ENCODE assay signal across 15 cellular contexts in genomic region chr13:99740261-99740979, GRCh38.
DNase-seq lines count a peak whose midpoint lies in the region; FAIRE-seq and TF ChIP-seq lines count a peak whose summit lies in the region.
"Had no signal": no experiment of that assay in that cellular context is flagged by ENCODE, and none has a peak within 500 bp of the region (broad histone marks: within the 10 kb centered on the region; RNA-seq: fewer than 3 reads in every experiment).

No MANE protein-coding gene starts in this region.

- POLR2A ChIA-PET in activated CD4-positive, alpha-beta T cell treated with anti-CD3 and anti-CD28 coated beads, Interleukin-2, amount 10 ng/mL, durations not matched to agents 7 days and 5 days (lab: Charles Lee) = no interaction called here

- H3K9me3 Mint-ChIP-seq in activated CD4-positive, alpha-beta T cell treated with anti-CD3 and anti-CD28 coated beads, Interleukin-2, amount 10 ng/mL, durations not matched to agents 7 days and 5 days = no peaks in the 10 kb centered on the region
- H3K9me3 Mint-ChIP-seq: CD4-positive, alpha-beta T cell had no signal

- H3K36me3 Mint-ChIP-seq in activated CD4-positive, alpha-beta T cell treated with anti-CD3 and anti-CD28 coated beads, Interleukin-2, amount 10 ng/mL, durations not matched to agents 7 days and 5 days (ENCODE audit: low read depth) = no peaks in the 10 kb centered on the region

- H3K4me1 Mint-ChIP-seq in activated CD4-positive, alpha-beta T cell treated with anti-CD3 and anti-CD28 coated beads, Interleukin-2, amount 10 ng/mL, durations not matched to agents 7 days and 5 days = peaks cover 5% of the 10 kb centered on the region

- no peak for TF ChIP-seq CTCF in fibroblast of mammary gland (conservative IDR thresholded peaks at IDR 0.05; ENCODE audit: control insufficient read depth, insufficient read depth, low read depth, low read length)

- peak; percentile 94 for FAIRE-seq in G401.6 (lab: Jason Lieb, UNC)

- no peak overlapping the region for H3K4me3 ChIP-seq in fibroblast of mammary gland (ENCODE audit: control insufficient read depth, low read depth, low read length)
- H3K4me3 ChIP-seq: HAP-1 had no signal

- CTCF ChIA-PET in activated CD4-positive, alpha-beta T cell treated with anti-CD3 and anti-CD28 coated beads, Interleukin-2, amount 10 ng/mL, durations not matched to agents 7 days and 5 days (lab: Charles Lee) = interaction anchor here (0.6 kb wide), 1 partner anchor 282 kb away, joined by 3 read pairs; no protein-coding TSS in a partner anchor

- H3K27me3 Mint-ChIP-seq in activated CD4-positive, alpha-beta T cell treated with anti-CD3 and anti-CD28 coated beads, Interleukin-2, amount 10 ng/mL, durations not matched to agents 7 days and 5 days = no peaks in the 10 kb centered on the region
- H3K27me3 Mint-ChIP-seq: CD4-positive, alpha-beta T cell had no signal

- DNase-seq in A172 (ENCODE audit: low spot score) (peak; percentile 15), Kasumi-1 (lab: John Stamatoyannopoulos, UW) (peak; percentile 26 to 29), fibroblast of mammary gland (ENCODE audit: low read depth) (peak; percentile 37), NCI-H526 treated with DMSO at 0.1 percent for 48 hours (lab: John Stamatoyannopoulos, UW) (no peak), NAMALWA (ENCODE audit: low spot score) (no peak)
- no peak for DNase-seq in activated CD4-positive, alpha-beta T cell treated with anti-CD3 and anti-CD28 coated beads, Interleukin-2, amount 10 ng/mL, durations not matched to agents 7 days and 5 days
- DNase-seq in activated CD8-positive, alpha-beta memory T cell treated with anti-CD3 and anti-CD28 coated beads, Interleukin-2, amount 50 U/mL, for 48 hours = no peak
- DNase-seq: Calu3; CD4-positive, alpha-beta T cell; NCI-H1092 treated with DMSO at 0.1 percent for 48 hours; NCI-H187; NCI-H446 treated with DMSO at 0.1 percent for 48 hours; SIG-M5 had no signal

- no peak overlapping the region for H3K27ac Mint-ChIP-seq in activated CD4-positive, alpha-beta T cell treated with anti-CD3 and anti-CD28 coated beads, Interleukin-2, amount 10 ng/mL, durations not matched to agents 7 days and 5 days
- H3K27ac Mint-ChIP-seq: CD4-positive, alpha-beta T cell had no signal

- no peak overlapping the region for H3K4me3 Mint-ChIP-seq in activated CD4-positive, alpha-beta T cell treated with anti-CD3 and anti-CD28 coated beads, Interleukin-2, amount 10 ng/mL, durations not matched to agents 7 days and 5 days
- H3K4me3 Mint-ChIP-seq: CD4-positive, alpha-beta T cell had no signal

Comparison
In these comparisons a context has a peak if more than half of its experiments do, and no peak if none do; other contexts are left out.
1. DNase-seq: peak in A172 (single experiment), Kasumi-1 (2 of 2) and fibroblast of mammary gland (single experiment); none in activated CD4-positive, alpha-beta T cell treated with anti-CD3 and anti-CD28 coated beads, Interleukin-2, amount 10 ng/mL, durations not matched to agents 7 days and 5 days (single experiment), NCI-H526 treated with DMSO at 0.1 percent for 48 hours (single experiment), NAMALWA (single experiment) and activated CD8-positive, alpha-beta memory T cell treated with anti-CD3 and anti-CD28 coated beads, Interleukin-2, amount 50 U/mL, for 48 hours (single experiment).